Comparison of ENCODE assay signal across 16 cellular contexts in genomic region chr13:40113644-40114304, GRCh38.
DNase-seq lines count a peak whose midpoint lies in the region; ATAC-seq and TF ChIP-seq lines count a peak whose summit lies in the region.
"Had no signal": no experiment of that assay in that cellular context is flagged by ENCODE, and none has a peak within 500 bp of the region (broad histone marks: within the 10 kb centered on the region; RNA-seq: fewer than 3 reads in every experiment).

No MANE protein-coding gene starts in this region.

- H3K27ac ChIP-seq in mammary epithelial cell (ENCODE audit: insufficient read depth, low read depth, low read length) (no peak overlapping the region), stomach (peak overlapping the region in 3 of 5 donors; percentile 6 to 86 (median 74))
- H3K27ac ChIP-seq: BLaER1, parathyroid adenoma had no signal

- intact Hi-C loops in mammary epithelial cell (cut with micrococcal nuclease), result no loop called here
- intact Hi-C loops in stomach (cut with DNase I; ENCODE audit: low total_unique reads), result no loop called here

- TF ChIP-seq CTCF in mammary epithelial cell (conservative IDR thresholded peaks at IDR 0.05 in 1 of 2, IDR thresholded peaks at IDR 0.05 in 1 of 2; ENCODE audit: extremely low read depth in 1 of 2, insufficient read depth in 1 of 2, low read depth in 1 of 2, low read length in 2 of 2) (no peak), stomach (IDR thresholded peaks at IDR 0.05) (no peak)

- H3K4me3 ChIP-seq in mammary epithelial cell (replicated peaks in 1 of 3; ENCODE audit: insufficient read depth in 1 of 3, low read depth in 2 of 3, low read length in 3 of 3) (no peak overlapping the region), stomach (no peak overlapping the region)
- H3K4me3 ChIP-seq: BLaER1 had no signal

- H3K9me3 ChIP-seq in mammary epithelial cell (replicated peaks; ENCODE audit: insufficient read depth, low read length), result no peaks in the 10 kb centered on the region
- H3K9me3 ChIP-seq in stomach, result no peaks in the 10 kb centered on the region
- H3K9me3 ChIP-seq: BLaER1 had no signal

- H3K36me3 ChIP-seq in mammary epithelial cell (ENCODE audit: insufficient read depth, low read length), result no peaks in the 10 kb centered on the region
- no peaks in the 10 kb centered on the region for H3K36me3 ChIP-seq in stomach
- H3K36me3 ChIP-seq: BLaER1 had no signal

- TF ChIP-seq EP300 in stomach (IDR thresholded peaks at IDR 0.05), result peak; percentile 88

- DNase-seq in LHCN-M2 (ENCODE audit: low read depth) (peak; percentile 71), mammary epithelial cell (peak; percentile 79), globus pallidus (ENCODE audit: low spot score) (peak; percentile 6), stomach (no peak)
- no peak for DNase-seq in NK-92 treated with Interleukin-12 subunit alpha and Interleukin-12 subunit beta, amount 100 ng/mL, for 24 hours (lab: John Stamatoyannopoulos, UW)
- DNase-seq: activated CD4-positive, alpha-beta T cell treated with anti-CD3 and anti-CD28 coated beads, Interleukin-2, amount 50 U/mL, for 4 hours; activated T-cell treated with anti-CD3 and anti-CD28 coated beads for 4 hours; GDM1; naive thymus-derived CD4-positive, alpha-beta T cell; NCI-H1436 treated with DMSO at 0.1 percent for 48 hours had no signal

- no peak overlapping the region for H3K4me2 ChIP-seq in mammary epithelial cell (ENCODE audit: insufficient read depth, low read depth, low read length)
- H3K4me2 ChIP-seq: BLaER1 had no signal

- in situ Hi-C loops in mammary epithelial cell (cut with MboI; ENCODE audit: low sequenced_read_pairs in 2 of 2), result no loop called here

- H3K79me2 ChIP-seq in mammary epithelial cell (ENCODE audit: insufficient read depth, low read length), result no peaks in the 10 kb centered on the region
- H3K79me2 ChIP-seq: parathyroid adenoma had no signal

- no peak for TF ChIP-seq POLR2A in stomach (IDR thresholded peaks at IDR 0.05)

- H3K27me3 ChIP-seq in mammary epithelial cell (ENCODE audit: insufficient read depth, low read length) (no peaks in the 10 kb centered on the region), stomach (no peaks in the 10 kb centered on the region)
- H3K27me3 ChIP-seq: BLaER1 had no signal

- CTCF ChIA-PET in mammary epithelial cell (lab: Charles Lee; ENCODE audit: low non-redundant PET), result no interaction called here

- ATAC-seq in HG02884 (IDR thresholded peaks at IDR 0.05; ENCODE audit: unreplicated experiment) (no peak), HG03135 (IDR thresholded peaks at IDR 0.05; ENCODE audit: unreplicated experiment) (no peak), HG03045 (IDR thresholded peaks at IDR 0.05; ENCODE audit: unreplicated experiment) (no peak)
- ATAC-seq: naive thymus-derived CD4-positive, alpha-beta T cell; Right ventricle myocardium inferior had no signal

- WGBS in mammary epithelial cell (ENCODE audit: low coverage, missing lambda C conversion rate), result 80% methylated on average over 7 of the region's 8 CpGs
- WGBS in stomach, 5 donors, result 86 to 93% (median 87%) methylated on average over 8 of the region's 8 CpGs

- no peak overlapping the region for H3K9ac ChIP-seq in mammary epithelial cell (ENCODE audit: insufficient read depth, low read length)
- H3K9ac ChIP-seq: BLaER1, parathyroid adenoma had no signal

- H3K4me1 ChIP-seq in mammary epithelial cell (ENCODE audit: insufficient read depth, low read length) (peaks cover 25% of the 10 kb centered on the region), stomach (peaks cover 0 to 26% (median 11%) of the 10 kb centered on the region in 4 donors)
- H3K4me1 ChIP-seq: BLaER1, parathyroid adenoma had no signal

- H2AFZ ChIP-seq in mammary epithelial cell (ENCODE audit: low read depth, low read length), result no peak overlapping the region
- H2AFZ ChIP-seq: parathyroid adenoma had no signal

- no TSS peak for BruUV-seq in mammary epithelial cell (replicated peaks; lab: Mats Ljungman, UMichigan)

- dilution Hi-C loops in mammary epithelial cell (cut with HindIII; ENCODE audit: low sequenced_read_pairs), result no loop called here

- no peaks in the 10 kb centered on the region for H4K20me1 ChIP-seq in mammary epithelial cell (ENCODE audit: insufficient read depth, low read length)
- H4K20me1 ChIP-seq: BLaER1 had no signal

Comparison
In these comparisons a context has a peak if more than half of its experiments do, and no peak if none do; other contexts are left out.
1. DNase-seq: peak in LHCN-M2 (single experiment), mammary epithelial cell (single experiment) and globus pallidus (single experiment); none in stomach (single experiment) and NK-92 treated with Interleukin-12 subunit alpha and Interleukin-12 subunit beta, amount 100 ng/mL, for 24 hours (single experiment).